Comparison of ENCODE assay signal across 1 cellular context in the genomic region with DNA sequence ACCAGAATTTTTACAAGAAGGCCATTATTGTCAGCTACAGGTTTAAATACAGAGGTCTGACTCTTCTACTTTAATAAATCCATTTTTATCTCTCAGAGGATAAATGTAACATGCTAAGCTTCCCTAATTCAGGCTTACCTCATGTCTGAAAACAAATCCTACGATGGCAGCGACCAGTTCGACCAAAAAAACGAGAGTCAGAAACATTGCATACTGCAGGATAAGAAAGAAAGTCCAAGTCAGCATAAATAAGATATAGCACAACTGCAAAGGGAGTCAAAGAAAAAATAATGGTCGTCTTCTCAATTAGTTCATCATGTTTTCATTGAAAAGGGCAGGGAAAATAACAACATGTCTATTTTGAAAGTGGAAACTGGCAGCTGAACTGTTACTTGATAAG.
TF ChIP-seq lines count a peak whose summit lies in the region.

No MANE protein-coding gene starts in this region.

TF ChIP-seq in endothelial cell of umbilical vein, 7 proteins besides CTCF, POLR2A, EP300 and RAD21:
- TF ChIP-seq MYC (IDR thresholded peaks at IDR 0.05; ENCODE audit: low read depth, low read length) = no peak
- no peak for TF ChIP-seq GATA2 (IDR thresholded peaks at IDR 0.05; ENCODE audit: insufficient read depth, insufficient read length, low read depth, low read length)
- no peak for TF ChIP-seq POLR2AphosphoS5 (IDR thresholded peaks at IDR 0.05; ENCODE audit: insufficient read depth, low read depth, low read length)
- no peak for TF ChIP-seq JUN (IDR thresholded peaks at IDR 0.05; ENCODE audit: borderline replicate concordance, insufficient read depth, insufficient read length, low read depth)
